ENCODE assay signal across 18 cellular contexts in the genomic region with DNA sequence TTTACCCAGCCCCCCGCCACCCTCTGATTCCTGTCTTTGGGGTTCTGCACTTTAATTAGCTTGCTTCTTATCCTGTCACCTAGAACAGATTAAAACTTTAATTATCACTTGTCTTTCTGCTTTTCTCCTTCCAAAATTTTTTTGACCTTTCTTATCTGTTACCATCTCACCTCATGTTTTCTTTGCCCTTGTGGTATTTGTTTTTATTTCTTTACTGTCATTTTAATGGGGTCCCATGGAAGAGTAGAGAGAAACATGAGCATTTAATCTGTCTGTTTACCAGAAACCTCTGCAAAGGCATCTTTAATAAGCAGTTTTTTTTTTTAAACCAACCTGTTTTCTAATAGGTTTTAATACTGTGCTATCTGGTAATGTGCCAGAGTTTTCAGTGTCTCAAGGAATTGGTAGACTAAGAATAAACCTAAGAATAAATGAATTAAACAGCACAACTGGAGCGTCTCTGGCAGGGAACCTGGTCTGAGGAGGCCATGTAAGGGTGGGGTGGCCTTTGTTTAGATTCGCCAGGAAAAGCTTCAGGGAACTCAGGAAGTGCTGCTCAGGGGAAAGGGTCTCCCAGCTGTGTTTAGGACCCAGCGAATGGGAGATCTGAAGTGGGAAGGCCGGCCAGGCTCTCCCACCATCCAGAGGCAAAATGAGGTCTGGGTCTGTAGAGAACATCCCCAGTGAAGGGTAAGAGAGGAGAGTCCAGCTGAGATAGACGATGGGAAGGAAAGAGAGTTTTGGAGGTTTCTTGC.
A peak's percentile ranks its signal among the peaks of the same experiment; 100 is the strongest.
DNase-seq lines count a peak whose midpoint lies in the region; FAIRE-seq and TF ChIP-seq lines count a peak whose summit lies in the region.
"Had no signal": no experiment of that assay in that cellular context is flagged by ENCODE, and none has a peak within 500 bp of the region (broad histone marks: within the 10 kb centered on the region; RNA-seq: fewer than 3 reads in every experiment).

No MANE protein-coding gene starts in this region.

- no peaks in the 10 kb centered on the region for H3K27me3 ChIP-seq in CD4-positive, alpha-beta memory T cell (ENCODE audit: insufficient read depth, low read length)
- H3K27me3 ChIP-seq in esophagus muscularis mucosa (no peaks in the 10 kb centered on the region), WERI-Rb-1 (ENCODE audit: insufficient read depth, low read depth, severe bottlenecking) (no peaks in the 10 kb centered on the region)
- H3K27me3 ChIP-seq: brain microvascular endothelial cell had no signal

- no peaks in the 10 kb centered on the region for H3K9me3 ChIP-seq in CD4-positive, alpha-beta memory T cell (ENCODE audit: control insufficient read depth in 1 of 2, low read length in 2 of 2)
- H3K9me3 ChIP-seq in esophagus muscularis mucosa (no peaks in the 10 kb centered on the region), WERI-Rb-1 (ENCODE audit: severe bottlenecking) (no peaks in the 10 kb centered on the region)

- no peak for TF ChIP-seq POLR2A in esophagus muscularis mucosa (IDR thresholded peaks at IDR 0.05; ENCODE audit: low read depth)

- POLR2A ChIA-PET in CD4-positive, alpha-beta memory T cell (lab: Charles Lee; ENCODE audit: partially characterized antibody): no interaction called here

- CTCF ChIA-PET in CD4-positive, alpha-beta memory T cell (lab: Charles Lee; ENCODE audit: partially characterized antibody): no interaction called here

- H3K4me3 Mint-ChIP-seq in CD4-positive, alpha-beta memory T cell: peak overlapping the region in 5 of 8 donors; percentile 13 to 68 (median 59)
- H3K4me3 Mint-ChIP-seq in brain (peak overlapping the region in 3 of 5 experiments; percentile 3 to 6 (median 3)), mesothelial cell of epicardium (no peak overlapping the region), HFFc6 (no peak overlapping the region)
- H3K4me3 Mint-ChIP-seq: activated CD4-positive, alpha-beta memory T cell treated with anti-CD3 and anti-CD28 coated beads for 36 hours had no signal

- H3K27me3 Mint-ChIP-seq in CD4-positive, alpha-beta memory T cell: no peaks in the 10 kb centered on the region
- H3K27me3 Mint-ChIP-seq in brain (no peaks in the 10 kb centered on the region), mesothelial cell of epicardium (ENCODE audit: low read depth) (no peaks in the 10 kb centered on the region), HFFc6 (ENCODE audit: insufficient read depth) (no peaks in the 10 kb centered on the region)
- H3K27me3 Mint-ChIP-seq: activated CD4-positive, alpha-beta memory T cell treated with anti-CD3 and anti-CD28 coated beads for 36 hours had no signal

- peak; percentile 86 for FAIRE-seq in GM19239 (lab: Jason Lieb, UNC)
- FAIRE-seq: G401.6 had no signal

- intact Hi-C loops in CD4-positive, alpha-beta memory T cell (cut with micrococcal nuclease): no loop called here
- intact Hi-C loops in esophagus muscularis mucosa (cut with DNase I): no loop called here

- no peak for TF ChIP-seq EP300 in esophagus muscularis mucosa (IDR thresholded peaks at IDR 0.05)

- no peaks in the 10 kb centered on the region for H3K36me3 ChIP-seq in CD4-positive, alpha-beta memory T cell (ENCODE audit: insufficient read depth, low read length)
- H3K36me3 ChIP-seq in esophagus muscularis mucosa (no peaks in the 10 kb centered on the region), WERI-Rb-1 (no peaks in the 10 kb centered on the region)
- H3K36me3 ChIP-seq: brain microvascular endothelial cell had no signal

- H3K9me3 Mint-ChIP-seq in CD4-positive, alpha-beta memory T cell: no peaks in the 10 kb centered on the region
- H3K9me3 Mint-ChIP-seq in brain (peaks cover 0 to 4% (median 0%) of the 10 kb centered on the region in 5 experiments), mesothelial cell of epicardium (no peaks in the 10 kb centered on the region), HFFc6 (no peaks in the 10 kb centered on the region)
- H3K9me3 Mint-ChIP-seq: activated CD4-positive, alpha-beta memory T cell treated with anti-CD3 and anti-CD28 coated beads for 36 hours had no signal

- 46% methylated on average over 6 of the region's 6 CpGs for WGBS in esophagus muscularis mucosa

- no peak for DNase-seq in CD4-positive, alpha-beta memory T cell
- DNase-seq in GM19239 (ENCODE audit: insufficient read length, low spot score) (no peak), mesothelial cell of epicardium (ENCODE audit: low spot score in 2 of 2, unreplicated experiment in 2 of 2) (no peak), NCI-H226 (no peak), esophagus muscularis mucosa (ENCODE audit: extremely low spot score) (no peak), HFFc6 (no peak), WERI-Rb-1 (no peak)
- DNase-seq: activated CD4-positive, alpha-beta memory T cell treated with anti-CD3 and anti-CD28 coated beads for 36 hours; brain microvascular endothelial cell; effector CD4-positive, alpha-beta T cell; MM.1S; NCI-H2081; NCI-H526 treated with DMSO at 0.1 percent for 48 hours; stimulated activated CD4-positive, alpha-beta T cell treated with anti-CD3 and anti-CD28 coated beads, Interleukin-4, amount 100 ng/mL, for 1 hour; T-helper 9 cell had no signal

- TF ChIP-seq CTCF in brain (conservative IDR thresholded peaks at IDR 0.05) (no peak), mesothelial cell of epicardium (IDR thresholded peaks at IDR 0.05; ENCODE audit: unreplicated experiment) (no peak), esophagus muscularis mucosa (IDR thresholded peaks at IDR 0.05) (no peak), HFFc6 (IDR thresholded peaks at IDR 0.05) (no peak), WERI-Rb-1 (IDR thresholded peaks at IDR 0.05; ENCODE audit: low read depth, low read length) (no peak)

- no peak overlapping the region for H3K27ac ChIP-seq in CD4-positive, alpha-beta memory T cell (ENCODE audit: low read depth, low read length)
- H3K27ac ChIP-seq in esophagus muscularis mucosa (replicated peaks in 1 of 4): peak overlapping the region in 2 of 4 donors; percentile 8 to 27
- no peak overlapping the region for H3K27ac ChIP-seq in WERI-Rb-1
- H3K27ac ChIP-seq: brain microvascular endothelial cell, RWPE1 had no signal

- H3K36me3 Mint-ChIP-seq in CD4-positive, alpha-beta memory T cell: peaks cover 0 to 4% of the 10 kb centered on the region in 2 donors
- H3K36me3 Mint-ChIP-seq in brain (peaks cover 14% of the 10 kb centered on the region), mesothelial cell of epicardium (peaks cover 5% of the 10 kb centered on the region), HFFc6 (ENCODE audit: low read depth) (peaks cover 7% of the 10 kb centered on the region; the same call in 1 of the 2 replicates)

- H3K27ac Mint-ChIP-seq in CD4-positive, alpha-beta memory T cell: peak overlapping the region in 6 of 7 donors; percentile 1 to 64 (median 28)
- H3K27ac Mint-ChIP-seq in brain (peak overlapping the region in 2 of 5 experiments; percentile 31 to 71), mesothelial cell of epicardium (peak overlapping the region; percentile 5), HFFc6 (no peak overlapping the region)
- H3K27ac Mint-ChIP-seq: activated CD4-positive, alpha-beta memory T cell treated with anti-CD3 and anti-CD28 coated beads for 36 hours had no signal

- peaks cover 64 to 99% (median 88%) of the 10 kb centered on the region in 4 donors for H3K4me1 Mint-ChIP-seq in CD4-positive, alpha-beta memory T cell
- H3K4me1 Mint-ChIP-seq in brain (peaks cover 94% of the 10 kb centered on the region), mesothelial cell of epicardium (peaks cover 75% of the 10 kb centered on the region), HFFc6 (ENCODE audit: low read depth) (peaks cover 74% of the 10 kb centered on the region)

- H3K4me1 ChIP-seq in CD4-positive, alpha-beta memory T cell (ENCODE audit: insufficient read depth, low read length): peaks cover 87% of the 10 kb centered on the region
- peaks cover 88 to 99% (median 95%) of the 10 kb centered on the region in 4 donors for H3K4me1 ChIP-seq in esophagus muscularis mucosa

- H3K4me3 ChIP-seq in CD4-positive, alpha-beta memory T cell (ENCODE audit: low read length in 2 of 2): no peak overlapping the region
- H3K4me3 ChIP-seq in esophagus muscularis mucosa (no peak overlapping the region), WERI-Rb-1 (ENCODE audit: low read depth, low read length) (no peak overlapping the region)

Comparison
In these comparisons a context has a peak if more than half of its experiments do, and no peak if none do; other contexts are left out.
1. H3K4me3 Mint-ChIP-seq: peak in CD4-positive, alpha-beta memory T cell (5 of 8) and brain (3 of 5); none in mesothelial cell of epicardium (single experiment) and HFFc6 (single experiment).